8 cellular contexts compared by ENCODE assay signal in the genomic region with DNA sequence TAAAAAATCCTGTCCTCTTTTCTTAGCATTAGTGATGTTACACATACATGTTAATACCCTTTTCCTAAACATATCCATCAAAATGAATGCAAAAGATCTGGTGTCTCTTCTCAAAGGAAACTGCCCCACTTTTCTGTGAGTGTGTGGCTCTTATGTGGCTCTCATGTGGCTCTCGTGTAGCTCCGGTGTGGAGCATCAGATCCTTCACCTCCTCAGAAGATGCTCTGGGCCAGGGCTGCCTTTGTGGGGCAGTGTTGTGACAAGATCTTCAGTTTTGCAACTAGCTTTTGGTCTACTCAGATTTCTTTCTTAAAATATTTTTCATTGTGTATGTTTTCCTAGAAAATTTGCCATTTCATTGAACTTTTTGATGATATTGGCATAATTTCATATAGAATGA. TPM values are rescaled to one million over a fixed set of nuclear protein-coding genes. Genes with fewer than 3 reads are reported as not detected.
DNase-seq lines count a peak whose midpoint lies in the region; ATAC-seq and TF ChIP-seq lines count a peak whose summit lies in the region.

No MANE protein-coding gene starts in this region.

- H3K4me1 ChIP-seq in mammary epithelial cell (ENCODE audit: insufficient read depth, low read length): no peaks in the 10 kb centered on the region

- no peak overlapping the region for H3K27ac ChIP-seq in mammary epithelial cell (ENCODE audit: insufficient read depth, low read depth, low read length)

- H3K36me3 ChIP-seq in mammary epithelial cell (ENCODE audit: insufficient read depth, low read length): no peaks in the 10 kb centered on the region

- no peak for ATAC-seq in GM21528 (IDR thresholded peaks at IDR 0.05; ENCODE audit: low FRiP score, unreplicated experiment)

- 20% methylated on average over 1 of the region's 2 CpGs for WGBS in mammary epithelial cell (ENCODE audit: low coverage, missing lambda C conversion rate)

- intact Hi-C loops in mammary epithelial cell (cut with micrococcal nuclease): loop anchor here (1.0 kb wide), 1 partner anchor 64 kb away; no protein-coding TSS in a partner anchor

- dilution Hi-C loops in mammary epithelial cell (cut with HindIII; ENCODE audit: low sequenced_read_pairs): no loop called here

- in situ Hi-C loops in mammary epithelial cell (cut with MboI; ENCODE audit: low sequenced_read_pairs in 2 of 2): no loop called here

- H2AFZ ChIP-seq in mammary epithelial cell (ENCODE audit: low read depth, low read length): no peak overlapping the region

- TF ChIP-seq CTCF in mammary epithelial cell (conservative IDR thresholded peaks at IDR 0.05 in 1 of 2, IDR thresholded peaks at IDR 0.05 in 1 of 2; ENCODE audit: extremely low read depth in 1 of 2, insufficient read depth in 1 of 2, low read depth in 1 of 2, low read length in 2 of 2): peak; percentile 16 to 51

- no peaks in the 10 kb centered on the region for H3K79me2 ChIP-seq in mammary epithelial cell (ENCODE audit: insufficient read depth, low read length)

- no TSS peak for BruUV-seq in mammary epithelial cell (replicated peaks; lab: Mats Ljungman, UMichigan)

- CTCF ChIA-PET in mammary epithelial cell (lab: Charles Lee; ENCODE audit: low non-redundant PET): interaction anchor here (0.7 kb wide), 1 partner anchor 172 kb away, joined by 3 read pairs; no protein-coding TSS in a partner anchor

- no peak overlapping the region for H3K4me2 ChIP-seq in mammary epithelial cell (ENCODE audit: insufficient read depth, low read depth, low read length)

- H3K4me3 ChIP-seq in mammary epithelial cell (replicated peaks in 1 of 3; ENCODE audit: insufficient read depth in 1 of 3, low read depth in 2 of 3, low read length in 3 of 3): no peak overlapping the region

- no peaks in the 10 kb centered on the region for H3K27me3 ChIP-seq in mammary epithelial cell (ENCODE audit: insufficient read depth, low read length)

- no peaks in the 10 kb centered on the region for H3K9me3 ChIP-seq in mammary epithelial cell (replicated peaks; ENCODE audit: insufficient read depth, low read length)

- H3K9ac ChIP-seq in mammary epithelial cell (ENCODE audit: insufficient read depth, low read length): no peak overlapping the region

- DNase-seq in EL: peak; percentile 8
- DNase-seq in MV-4-11 (lab: John Stamatoyannopoulos, UW): peak; percentile 6
- DNase-seq in mammary epithelial cell: peak; percentile 15
- peak; percentile 55 for DNase-seq in myocyte (ENCODE audit: low read depth)
- no peak for DNase-seq in foreskin melanocyte
- DNase-seq in NCI-H510A treated with DMSO at 0.1 percent for 48 hours (lab: John Stamatoyannopoulos, UW): no peak
- no peak for DNase-seq in activated CD8-positive, alpha-beta memory T cell treated with anti-CD3 and anti-CD28 coated beads, Interleukin-2, amount 50 U/mL, for 48 hours

- no peaks in the 10 kb centered on the region for H4K20me1 ChIP-seq in mammary epithelial cell (ENCODE audit: insufficient read depth, low read length)

RNA-seq across cellular contexts. Expression of a gene that starts 19.3 kb away (rescaled TPM):
- total RNA-seq in mammary epithelial cell (1 to 10 TPM; 2.3 to 2.8 TPM), myocyte (2.6 and 4.1 TPM in 2 replicates)
- 0.26 TPM for polyA plus RNA-seq in mammary epithelial cell
- polyA minus RNA-seq in mammary epithelial cell: 4.4 TPM
- polyA plus RNA-seq in myocyte (2012): 2.9 TPM

Comparison
In these comparisons a context has a peak if more than half of its experiments do, and no peak if none do; other contexts are left out.
1. DNase-seq: peak in EL (single experiment), MV-4-11 (single experiment), mammary epithelial cell (single experiment) and myocyte (single experiment); none in foreskin melanocyte (single experiment), NCI-H510A treated with DMSO at 0.1 percent for 48 hours (single experiment) and activated CD8-positive, alpha-beta memory T cell treated with anti-CD3 and anti-CD28 coated beads, Interleukin-2, amount 50 U/mL, for 48 hours (single experiment).